ENCODE assay signal across 9 cellular contexts in genomic region chr2:157256621-157257020, GRCh38. TPM values are rescaled to one million over a fixed set of nuclear protein-coding genes. Genes with fewer than 3 reads are reported as not detected.
DNase-seq lines count a peak whose midpoint lies in the region; ATAC-seq, FAIRE-seq and TF ChIP-seq lines count a peak whose summit lies in the region.
"Had no signal": no experiment of that assay in that cellular context is flagged by ENCODE, and none has a peak within 500 bp of the region (broad histone marks: within the 10 kb centered on the region; RNA-seq: fewer than 3 reads in every experiment).

No MANE protein-coding gene starts in this region.

- no peak overlapping the region for H3K4me3 Mint-ChIP-seq in Calu3 (ENCODE audit: low read depth, unreplicated experiment)
- H3K4me3 Mint-ChIP-seq: central memory CD8-positive, alpha-beta T cell had no signal

- BruUV-seq in Calu3 (replicated peaks; lab: Mats Ljungman, UMichigan) = no TSS peak

- peak; percentile 96 for ATAC-seq in GM19324 (IDR thresholded peaks at IDR 0.05; ENCODE audit: low FRiP score, unreplicated experiment)
- ATAC-seq in HG02943 (IDR thresholded peaks at IDR 0.05; ENCODE audit: low read depth, unreplicated experiment) = peak; percentile 99

- CTCF ChIA-PET in Calu3 (lab: Charles Lee) = no interaction called here

- peak overlapping the region; percentile 91 for H3K27ac Mint-ChIP-seq in Calu3 (ENCODE audit: unreplicated experiment)

- peaks cover 29% of the 10 kb centered on the region for H3K36me3 Mint-ChIP-seq in Calu3 (ENCODE audit: insufficient read depth, unreplicated experiment)

- DNase-seq in Calu3 (no peak), islet precursor cell (no peak), globus pallidus (ENCODE audit: low spot score) (no peak), GM12891 (ENCODE audit: insufficient read length, low spot score) (no peak), DMS53 treated with DMSO at 0.1 percent for 48 hours (lab: John Stamatoyannopoulos, UW; ENCODE audit: unreplicated experiment) (no peak)
- DNase-seq in activated T-cell treated with anti-CD3 and anti-CD28 coated beads, Interleukin-2, amount 50 U/mL, for 48 hours = peak; percentile 42 to 53

- H3K9me3 Mint-ChIP-seq in Calu3 (ENCODE audit: low read depth, unreplicated experiment) = no peaks in the 10 kb centered on the region
- H3K9me3 Mint-ChIP-seq: central memory CD8-positive, alpha-beta T cell had no signal

- no peaks in the 10 kb centered on the region for H3K27me3 Mint-ChIP-seq in Calu3 (ENCODE audit: unreplicated experiment)
- H3K27me3 Mint-ChIP-seq: central memory CD8-positive, alpha-beta T cell had no signal

- intact Hi-C loops in Calu3 (cut with micrococcal nuclease; ENCODE audit: unreplicated experiment) = loop anchor here (10.0 kb wide), 1 partner anchor 922 kb away; the partner anchor contains the start of gene NR4A2

- FAIRE-seq in GM12891 (lab: Jason Lieb, UNC) = no peak

- H3K4me1 Mint-ChIP-seq in Calu3 (ENCODE audit: low read depth, unreplicated experiment) = peaks cover 49% of the 10 kb centered on the region

- no peak for TF ChIP-seq CTCF in Calu3 (IDR thresholded peaks at IDR 0.05; ENCODE audit: unreplicated experiment)

- no peak for TF ChIP-seq POLR2A in GM12891 (IDR thresholded peaks at IDR 0.05; ENCODE audit: low read depth, low read length)

TF ChIP-seq in GM12891, 5 proteins besides CTCF, POLR2A, EP300 and RAD21:
- TF ChIP-seq POLR2AphosphoS5 (IDR thresholded peaks at IDR 0.05; ENCODE audit: low read depth, low read length) (no peak), TAF1 (IDR thresholded peaks at IDR 0.05; ENCODE audit: low read depth, low read length) (no peak), POU2F2 (IDR thresholded peaks at IDR 0.05; ENCODE audit: low read depth, low read length) (no peak)

RNA-seq across cellular contexts. Expression of gene GALNT5, which starts 0.9 kb away (rescaled TPM):
- 51.7 and 95.4 TPM in 2 replicates for total RNA-seq in Calu3 (2022)
- not detected for polyA plus RNA-seq in GM12891 (2012; ENCODE audit: low read depth, missing spikeins)

Comparison
In these comparisons a context has a peak if more than half of its experiments do, and no peak if none do; other contexts are left out.
1. DNase-seq: peak in activated T-cell treated with anti-CD3 and anti-CD28 coated beads, Interleukin-2, amount 50 U/mL, for 48 hours (2 of 2); none in Calu3 (single experiment), islet precursor cell (single experiment), globus pallidus (single experiment), GM12891 (single experiment) and DMS53 treated with DMSO at 0.1 percent for 48 hours (single experiment).